Comparison of ENCODE assay signal across 13 cellular contexts in genomic region chr20:63688234-63689045, GRCh38. TPM values are rescaled to one million over a fixed set of nuclear protein-coding genes. Genes with fewer than 3 reads are reported as not detected.
DNase-seq lines count a peak whose midpoint lies in the region; ATAC-seq, FAIRE-seq and TF ChIP-seq lines count a peak whose summit lies in the region.
"Had no signal": no experiment of that assay in that cellular context is flagged by ENCODE, and none has a peak within 500 bp of the region (broad histone marks: within the 10 kb centered on the region; RNA-seq: fewer than 3 reads in every experiment).

No MANE protein-coding gene starts in this region.

- no peak overlapping the region for H2BK5ac ChIP-seq in IMR-90 (ENCODE audit: low read depth, low read length, poor library complexity, severe bottlenecking)

- H3K27ac Mint-ChIP-seq in stimulated activated naive B cell treated with anti-CD40 and anti-IgM and Interleukin-4, amounts not matched to agents 10 μg/mL and 1 μg/mL and 100 μg/mL, for 72 hours: no peak overlapping the region
- H3K27ac Mint-ChIP-seq: naive thymus-derived CD4-positive, alpha-beta T cell had no signal

- H3K9ac ChIP-seq in IMR-90 (ENCODE audit: low read depth, low read length): no peak overlapping the region
- peak overlapping the region; percentile 3 for H3K9ac ChIP-seq in endothelial cell of umbilical vein (replicated peaks; ENCODE audit: extremely low read depth, insufficient read depth, low read length)
- no peak overlapping the region for H3K9ac ChIP-seq in rectal smooth muscle tissue (ENCODE audit: low read length)

- no peaks in the 10 kb centered on the region for H3K9me3 Mint-ChIP-seq in stimulated activated naive B cell treated with anti-CD40 and anti-IgM and Interleukin-4, amounts not matched to agents 10 μg/mL and 1 μg/mL and 100 μg/mL, for 72 hours

- H4K5ac ChIP-seq in IMR-90 (ENCODE audit: low read depth, low read length): no peak overlapping the region

- peak overlapping the region; percentile 15 for H2BK120ac ChIP-seq in IMR-90 (ENCODE audit: low read depth, low read length)

- no peaks in the 10 kb centered on the region for H3K27me3 Mint-ChIP-seq in stimulated activated naive B cell treated with anti-CD40 and anti-IgM and Interleukin-4, amounts not matched to agents 10 μg/mL and 1 μg/mL and 100 μg/mL, for 72 hours
- H3K27me3 Mint-ChIP-seq: naive thymus-derived CD4-positive, alpha-beta T cell had no signal

- TF ChIP-seq RAD21 in IMR-90 (IDR thresholded peaks at IDR 0.05; ENCODE audit: low read length): no peak

- no peak overlapping the region for H3K14ac ChIP-seq in IMR-90 (replicated peaks; ENCODE audit: low read depth, low read length)

- H3K36me3 Mint-ChIP-seq in stimulated activated naive B cell treated with anti-CD40 and anti-IgM and Interleukin-4, amounts not matched to agents 10 μg/mL and 1 μg/mL and 100 μg/mL, for 72 hours: peaks cover 15 to 22% of the 10 kb centered on the region in 2 donors

- H2BK20ac ChIP-seq in IMR-90 (ENCODE audit: low read depth, low read length): no peak overlapping the region

- H2AK9ac ChIP-seq in IMR-90 (replicated peaks; ENCODE audit: low read depth, low read length, poor library complexity): peak overlapping the region; percentile 82

- no peak overlapping the region for H3K56ac ChIP-seq in IMR-90 (ENCODE audit: extremely low read depth, insufficient read depth, low read length)

- no peaks in the 10 kb centered on the region for H4K20me1 ChIP-seq in IMR-90 (ENCODE audit: insufficient read depth, low read length)
- H4K20me1 ChIP-seq in endothelial cell of umbilical vein (replicated peaks; ENCODE audit: control insufficient read depth, extremely low read depth, insufficient read depth, low read length): no peaks in the 10 kb centered on the region

- intact Hi-C loops in IMR-90 (cut with micrococcal nuclease) (no loop called here), endothelial cell of umbilical vein (cut with micrococcal nuclease) (no loop called here)

- H3K18ac ChIP-seq in IMR-90 (ENCODE audit: low read depth, low read length): no peak overlapping the region

- peak; percentile 35 for FAIRE-seq in endothelial cell of umbilical vein (lab: Jason Lieb, UNC)

- H3K9me3 ChIP-seq in IMR-90 (ENCODE audit: control insufficient read depth, insufficient read depth, low read length) (no peaks in the 10 kb centered on the region), endothelial cell of umbilical vein (replicated peaks; ENCODE audit: control insufficient read depth, insufficient read depth, low read length) (no peaks in the 10 kb centered on the region)
- H3K9me3 ChIP-seq: BE2C had no signal

- H3K79me1 ChIP-seq in IMR-90 (ENCODE audit: low read depth in 1 of 2, low read length in 2 of 2): peaks cover 6 to 26% of the 10 kb centered on the region in 2 experiments; a peak in 3 of 4 replicates

- CTCF ChIA-PET in IMR-90 (lab: Yijun Ruan, JAX): no interaction called here
- CTCF ChIA-PET in endothelial cell of umbilical vein (lab: Charles Lee): interaction anchor here (0.8 to 3.2 kb wide), 4 partner anchors 9 to 46 kb away, joined by 3 to 13 read pairs (median 4); partner anchors contain the start of genes ARFRP1 and ZGPAT

- H3K23ac ChIP-seq in IMR-90 (ENCODE audit: low read depth, low read length): no peak overlapping the region

- H2AK5ac ChIP-seq in IMR-90 (ENCODE audit: low read depth, low read length): peak overlapping the region; percentile 85

- H3K36me3 ChIP-seq in IMR-90 (ENCODE audit: control insufficient read depth, insufficient read depth, low read length) (0 out of 2 replicates have a peak, but pooled peaks cover 3% of the 10 kb centered on the region), endothelial cell of umbilical vein (ENCODE audit: control insufficient read depth in 2 of 2, extremely low read depth in 1 of 2, insufficient read depth in 2 of 2, low read length in 2 of 2) (no peaks in the 10 kb centered on the region), rectal smooth muscle tissue (ENCODE audit: control insufficient read depth, insufficient read depth, low read length) (no peaks in the 10 kb centered on the region)
- H3K36me3 ChIP-seq: cardiac muscle cell had no signal

- POLR2A ChIA-PET in IMR-90 (lab: Charles Lee; ENCODE audit: unreplicated experiment): no interaction called here
- POLR2A ChIA-PET in endothelial cell of umbilical vein (lab: Charles Lee): no interaction called here

- H3K4me1 ChIP-seq in IMR-90 (ENCODE audit: control insufficient read depth, insufficient read depth, low read length) (peaks cover 15% of the 10 kb centered on the region), endothelial cell of umbilical vein (ENCODE audit: control insufficient read depth, extremely low read depth, insufficient read depth, low read length) (peaks cover 32% of the 10 kb centered on the region), rectal smooth muscle tissue (ENCODE audit: control insufficient read depth, insufficient read depth, low read length) (peaks cover 18% of the 10 kb centered on the region)
- H3K4me1 ChIP-seq: BE2C had no signal

- H3K27me3 ChIP-seq in IMR-90 (ENCODE audit: control insufficient read depth, insufficient read depth, low read length) (no peaks in the 10 kb centered on the region), endothelial cell of umbilical vein (ENCODE audit: control insufficient read depth in 2 of 2, insufficient read depth in 2 of 2, low read length in 2 of 2) (no peaks in the 10 kb centered on the region), rectal smooth muscle tissue (ENCODE audit: control insufficient read depth, insufficient read depth, low read length) (no peaks in the 10 kb centered on the region)
- H3K27me3 ChIP-seq: BE2C, cardiac muscle cell had no signal

- no peak overlapping the region for H3K4me3 Mint-ChIP-seq in stimulated activated naive B cell treated with anti-CD40 and anti-IgM and Interleukin-4, amounts not matched to agents 10 μg/mL and 1 μg/mL and 100 μg/mL, for 72 hours

- no peak overlapping the region; the same call in 1 of the 2 replicates for H4K91ac ChIP-seq in IMR-90 (ENCODE audit: insufficient read depth, low read depth, low read length)

- TF ChIP-seq POLR2A in IMR-90 (IDR thresholded peaks at IDR 0.05; ENCODE audit: low read depth, low read length) (no peak), endothelial cell of umbilical vein (IDR thresholded peaks at IDR 0.05; ENCODE audit: low read depth, low read length) (no peak)

- no peak overlapping the region for H3K4me3 ChIP-seq in IMR-90 (ENCODE audit: insufficient read depth, low read depth, low read length)
- no peak overlapping the region for H3K4me3 ChIP-seq in endothelial cell of umbilical vein (replicated peaks in 1 of 3; ENCODE audit: insufficient read depth in 1 of 3, low read depth in 1 of 3, low read length in 3 of 3)
- H3K4me3 ChIP-seq in rectal smooth muscle tissue (ENCODE audit: low read length): no peak overlapping the region
- H3K4me3 ChIP-seq: cardiac muscle cell had no signal

- no peak for DNase-seq in IMR-90
- no peak for DNase-seq in endothelial cell of umbilical vein (ENCODE audit: low read depth, low spot score)
- no peak for DNase-seq in NCI-H446 treated with DMSO at 0.1 percent for 48 hours (lab: John Stamatoyannopoulos, UW)
- DNase-seq in stimulated activated naive B cell treated with anti-CD40 and anti-IgM and Interleukin-4, amounts not matched to agents 10 μg/mL and 1 μg/mL and 100 μg/mL, for 72 hours: no peak
- no peak for DNase-seq in HUDEP-2 (lab: John Stamatoyannopoulos, UW; ENCODE audit: unreplicated experiment in 76 of 76)
- DNase-seq: activated effector memory CD4-positive, alpha-beta T cell treated with anti-CD3 and anti-CD28 coated beads, Interleukin-2, amount 50 U/mL, for 16 hours; BE2C; Kasumi-1; naive thymus-derived CD4-positive, alpha-beta T cell; NCI-H2081 treated with DMSO at 0.1 percent for 48 hours had no signal

- H3K79me2 ChIP-seq in endothelial cell of umbilical vein (ENCODE audit: control insufficient read depth, insufficient read depth, low read length): peaks cover 4% of the 10 kb centered on the region

- no peak overlapping the region for H2BK15ac ChIP-seq in IMR-90 (ENCODE audit: low read depth, low read length)

- peaks cover 10 to 17% of the 10 kb centered on the region in 2 donors for H3K4me1 Mint-ChIP-seq in stimulated activated naive B cell treated with anti-CD40 and anti-IgM and Interleukin-4, amounts not matched to agents 10 μg/mL and 1 μg/mL and 100 μg/mL, for 72 hours

- H3K9me1 ChIP-seq in IMR-90 (ENCODE audit: insufficient read depth, low read length) (peaks cover 16% of the 10 kb centered on the region), endothelial cell of umbilical vein (replicated peaks; ENCODE audit: control insufficient read depth, extremely low read depth, insufficient read depth, low read length) (no peaks in the 10 kb centered on the region)

- TF ChIP-seq CTCF in IMR-90 (conservative IDR thresholded peaks at IDR 0.05; ENCODE audit: low read depth, low read length) (no peak), endothelial cell of umbilical vein (IDR thresholded peaks at IDR 0.05; ENCODE audit: extremely low read depth in 1 of 2, insufficient read depth in 1 of 2, low read depth in 1 of 2, low read length in 2 of 2) (no peak)

- ATAC-seq in IMR-90 (ENCODE audit: low read depth): no peak
- ATAC-seq in stimulated activated naive B cell treated with anti-CD40 and anti-IgM and Interleukin-4, amounts not matched to agents 10 μg/mL and 1 μg/mL and 100 μg/mL, for 72 hours (replicated peaks): no peak
- ATAC-seq: esophagus mucosa; naive thymus-derived CD4-positive, alpha-beta T cell had no signal

- H3K27ac ChIP-seq in IMR-90 (ENCODE audit: insufficient read depth, low read length) (no peak overlapping the region), endothelial cell of umbilical vein (ENCODE audit: insufficient read depth, low read depth, low read length) (peak overlapping the region; percentile 79), rectal smooth muscle tissue (ENCODE audit: low read depth, low read length) (peak overlapping the region; percentile 67)
- H3K27ac ChIP-seq: cardiac muscle cell had no signal

- no peak overlapping the region for H4K8ac ChIP-seq in IMR-90 (ENCODE audit: low read depth in 2 of 2, low read length in 2 of 2)

- H3K4me2 ChIP-seq in IMR-90 (ENCODE audit: low read depth, low read length): no peak overlapping the region
- H3K4me2 ChIP-seq in endothelial cell of umbilical vein (ENCODE audit: insufficient read depth, low read length): no peak overlapping the region

- BruUV-seq in IMR-90 (replicated peaks; lab: Mats Ljungman, UMichigan) (no TSS peak), endothelial cell of umbilical vein (replicated peaks; lab: Mats Ljungman, UMichigan) (no TSS peak)

- 94% methylated on average over 6 of the region's 31 CpGs; no CpG with 5 or more reads in 1 of the 2 experiments for WGBS in IMR-90 (ENCODE audit: extremely low coverage in 2 of 2, insufficient read length in 1 of 2), 2 experiments

- dilution Hi-C loops in IMR-90 (cut with HindIII; ENCODE audit: low sequenced_read_pairs, unreplicated experiment) (no loop called here), endothelial cell of umbilical vein (cut with MboI; ENCODE audit: extremely low pct_ligation_motif_present, low sequenced_read_pairs) (no loop called here)

- in situ Hi-C loops in IMR-90 (cut with MboI; ENCODE audit: low sequenced_read_pairs): no loop called here

- H3K4ac ChIP-seq in IMR-90 (ENCODE audit: low read depth, low read length): 0 out of 2 replicates have a peak overlapping the region, but pooled peaks have one; percentile 7

- no peak overlapping the region for H2AFZ ChIP-seq in IMR-90 (replicated peaks; ENCODE audit: low read length, poor library complexity)
- H2AFZ ChIP-seq in endothelial cell of umbilical vein (ENCODE audit: low read depth, low read length): peak overlapping the region; percentile 5

RNA-seq across cellular contexts. Expression of gene TNFRSF6B, which starts 8.0 kb away (rescaled TPM):
- total RNA-seq in IMR-90 (2012; rRNA removed) (1.1 and 1.3 TPM in 2 replicates), endothelial cell of umbilical vein (0.69 TPM in 1 of 2 replicates, not detected in the other)
- polyA plus RNA-seq in IMR-90 (2012; rRNA removed) (11.0 and 12.0 TPM in 2 replicates), endothelial cell of umbilical vein (11.3 and 20.6 TPM in 2 replicates)
- polyA plus RNA-seq in IMR-90 (2012; cell fraction: cytosol; rRNA removed): 3.7 and 18.0 TPM in 2 replicates
- polyA plus RNA-seq in IMR-90 (2012; cell fraction: nucleus; rRNA removed; ENCODE audit: low replicate concordance): 22.6 and 133 TPM in 2 replicates
- 3.6 and 9.3 TPM in 2 replicates for polyA plus RNA-seq in endothelial cell of umbilical vein (2011; cell fraction: cytosol; rRNA removed)
- polyA plus RNA-seq in endothelial cell of umbilical vein (2011; cell fraction: nucleus; rRNA removed): not detected in 2 replicates
- polyA plus RNA-seq in endothelial cell of umbilical vein (2012): 2.4 and 7.0 TPM in 2 replicates
- polyA minus RNA-seq in endothelial cell of umbilical vein: 0.34 and 2.6 TPM in 2 replicates
- polyA minus RNA-seq in endothelial cell of umbilical vein (2011; cell fraction: cytosol; rRNA and poly(A)+ RNA removed): not detected
- not detected in 2 replicates for polyA minus RNA-seq in endothelial cell of umbilical vein (2011; cell fraction: nucleus; rRNA and poly(A)+ RNA removed)

RNA-seq across cellular contexts. Expression of gene ARFRP1, which starts 19.3 kb away (rescaled TPM):
- total RNA-seq in IMR-90 (2012; rRNA removed) (25.3 and 29.2 TPM in 2 replicates), endothelial cell of umbilical vein (51.6 and 56.3 TPM in 2 replicates)
- polyA plus RNA-seq in IMR-90 (2012; rRNA removed) (36.3 and 36.6 TPM in 2 replicates), endothelial cell of umbilical vein (37.0 and 48.7 TPM in 2 replicates)
- 36.7 and 61.6 TPM in 2 replicates for polyA plus RNA-seq in IMR-90 (2012; cell fraction: cytosol; rRNA removed)
- polyA plus RNA-seq in IMR-90 (2012; cell fraction: nucleus; rRNA removed; ENCODE audit: low replicate concordance): 102 and 139 TPM in 2 replicates
- polyA plus RNA-seq in endothelial cell of umbilical vein (2011; cell fraction: cytosol; rRNA removed): 41.4 and 44.3 TPM in 2 replicates
- polyA plus RNA-seq in endothelial cell of umbilical vein (2011; cell fraction: nucleus; rRNA removed): 67.4 and 69.3 TPM in 2 replicates
- 27.5 and 41.6 TPM in 2 replicates for polyA plus RNA-seq in endothelial cell of umbilical vein (2012)
- 19.9 and 33.6 TPM in 2 replicates for polyA minus RNA-seq in endothelial cell of umbilical vein
- polyA minus RNA-seq in endothelial cell of umbilical vein (2011; cell fraction: cytosol; rRNA and poly(A)+ RNA removed): 14.3 TPM
- 25.8 and 29.8 TPM in 2 replicates for polyA minus RNA-seq in endothelial cell of umbilical vein (2011; cell fraction: nucleus; rRNA and poly(A)+ RNA removed)

RNA-seq across cellular contexts. Expression of gene ZGPAT, which starts 19.4 kb away (rescaled TPM):
- 13.4 and 15.6 TPM in 2 replicates for total RNA-seq in IMR-90 (2012; rRNA removed)
- 20.2 and 21.1 TPM in 2 replicates for polyA plus RNA-seq in IMR-90 (2012; rRNA removed)
- 18.9 and 24.7 TPM in 2 replicates for polyA plus RNA-seq in IMR-90 (2012; cell fraction: cytosol; rRNA removed)
- 80.8 and 206 TPM in 2 replicates for polyA plus RNA-seq in IMR-90 (2012; cell fraction: nucleus; rRNA removed; ENCODE audit: low replicate concordance)
- total RNA-seq in endothelial cell of umbilical vein: 29.3 and 31.7 TPM in 2 replicates
- 23.1 and 24.4 TPM in 2 replicates for polyA plus RNA-seq in endothelial cell of umbilical vein
- 17.1 and 21.5 TPM in 2 replicates for polyA plus RNA-seq in endothelial cell of umbilical vein (2011; cell fraction: cytosol; rRNA removed)
- polyA plus RNA-seq in endothelial cell of umbilical vein (2011; cell fraction: nucleus; rRNA removed): 73.2 and 78.6 TPM in 2 replicates
- polyA plus RNA-seq in endothelial cell of umbilical vein (2012): 17.7 and 23.6 TPM in 2 replicates
- 15.8 and 27.3 TPM in 2 replicates for polyA minus RNA-seq in endothelial cell of umbilical vein
- polyA minus RNA-seq in endothelial cell of umbilical vein (2011; cell fraction: cytosol; rRNA and poly(A)+ RNA removed): 19.4 TPM
- polyA minus RNA-seq in endothelial cell of umbilical vein (2011; cell fraction: nucleus; rRNA and poly(A)+ RNA removed): 9.3 and 16.8 TPM in 2 replicates

RNA-seq across cellular contexts. Expression of gene RTEL1, which starts 30.3 kb away (rescaled TPM):
- 9.4 and 14.7 TPM in 2 replicates for total RNA-seq in IMR-90 (2012; rRNA removed)
- polyA plus RNA-seq in IMR-90 (2012; rRNA removed): 18.8 and 22.5 TPM in 2 replicates
- 7.5 and 18.1 TPM in 2 replicates for polyA plus RNA-seq in IMR-90 (2012; cell fraction: cytosol; rRNA removed)
- 121 and 228 TPM in 2 replicates for polyA plus RNA-seq in IMR-90 (2012; cell fraction: nucleus; rRNA removed; ENCODE audit: low replicate concordance)
- total RNA-seq in endothelial cell of umbilical vein: 38.6 and 44.9 TPM in 2 replicates
- 17.0 and 20.6 TPM in 2 replicates for polyA plus RNA-seq in endothelial cell of umbilical vein
- 8.4 and 10.6 TPM in 2 replicates for polyA plus RNA-seq in endothelial cell of umbilical vein (2011; cell fraction: cytosol; rRNA removed)
- polyA plus RNA-seq in endothelial cell of umbilical vein (2011; cell fraction: nucleus; rRNA removed): 206 and 223 TPM in 2 replicates
- polyA plus RNA-seq in endothelial cell of umbilical vein (2012): 14.0 and 23.2 TPM in 2 replicates
- 53.6 and 72.9 TPM in 2 replicates for polyA minus RNA-seq in endothelial cell of umbilical vein
- 11.4 TPM for polyA minus RNA-seq in endothelial cell of umbilical vein (2011; cell fraction: cytosol; rRNA and poly(A)+ RNA removed)
- polyA minus RNA-seq in endothelial cell of umbilical vein (2011; cell fraction: nucleus; rRNA and poly(A)+ RNA removed): 67.0 and 69.2 TPM in 2 replicates

RNA-seq across cellular contexts. Expression of gene STMN3, which starts 35.2 kb away (rescaled TPM):
- 20.3 and 21.1 TPM in 2 replicates for total RNA-seq in IMR-90 (2012; rRNA removed)
- polyA plus RNA-seq in IMR-90 (2012; rRNA removed): 62.3 and 67.4 TPM in 2 replicates
- 33.4 and 56.7 TPM in 2 replicates for polyA plus RNA-seq in IMR-90 (2012; cell fraction: cytosol; rRNA removed)
- polyA plus RNA-seq in IMR-90 (2012; cell fraction: nucleus; rRNA removed; ENCODE audit: low replicate concordance): 57.3 and 74.5 TPM in 2 replicates
- 1.7 and 1.8 TPM in 2 replicates for total RNA-seq in endothelial cell of umbilical vein
- 4.7 and 8.4 TPM in 2 replicates for polyA plus RNA-seq in endothelial cell of umbilical vein
- 4.4 and 6.7 TPM in 2 replicates for polyA plus RNA-seq in endothelial cell of umbilical vein (2011; cell fraction: cytosol; rRNA removed)
- 7.3 and 9.2 TPM in 2 replicates for polyA plus RNA-seq in endothelial cell of umbilical vein (2011; cell fraction: nucleus; rRNA removed)
- 10.3 and 30.0 TPM in 2 replicates for polyA plus RNA-seq in endothelial cell of umbilical vein (2012)
- 2.0 and 2.2 TPM in 2 replicates for polyA minus RNA-seq in endothelial cell of umbilical vein
- polyA minus RNA-seq in endothelial cell of umbilical vein (2011; cell fraction: cytosol; rRNA and poly(A)+ RNA removed): not detected
- 0.58 and 1.3 TPM in 2 replicates for polyA minus RNA-seq in endothelial cell of umbilical vein (2011; cell fraction: nucleus; rRNA and poly(A)+ RNA removed)
